In genomic region chr12:121657305-121658008, GRCh38 we compare ENCODE assay signal across 2 cellular contexts.
TF ChIP-seq lines count a peak whose summit lies in the region.

No MANE protein-coding gene starts in this region.

TF ChIP-seq in WTC11, 78 proteins besides CTCF, POLR2A, EP300 and RAD21:
- no peak for TF ChIP-seq ZSCAN18 (CRISPR knock-in tag; IDR thresholded peaks at IDR 0.05)
- TF ChIP-seq ZNF263 (CRISPR knock-in tag; IDR thresholded peaks at IDR 0.05; ENCODE audit: low read depth), result no peak
- TF ChIP-seq ZNF396 (CRISPR knock-in tag; IDR thresholded peaks at IDR 0.05; ENCODE audit: borderline replicate concordance), result no peak
- TF ChIP-seq TP53 (CRISPR knock-in tag; IDR thresholded peaks at IDR 0.05), result no peak
- no peak for TF ChIP-seq E2F5 (CRISPR knock-in tag; IDR thresholded peaks at IDR 0.05)
- no peak for TF ChIP-seq GTF2I (CRISPR knock-in tag; conservative IDR thresholded peaks at IDR 0.05)
- TF ChIP-seq FOXK1 (CRISPR knock-in tag; IDR thresholded peaks at IDR 0.05), result no peak
- TF ChIP-seq GABPB1 (CRISPR knock-in tag; IDR thresholded peaks at IDR 0.05), result no peak
- no peak for TF ChIP-seq NR1H2 (CRISPR knock-in tag; IDR thresholded peaks at IDR 0.05)
- TF ChIP-seq GRHL2 (CRISPR knock-in tag; IDR thresholded peaks at IDR 0.05; ENCODE audit: insufficient replicate concordance, severe bottlenecking), result no peak

TF ChIP-seq in H1, 55 proteins besides CTCF, POLR2A, EP300 and RAD21:
- TF ChIP-seq RBBP5 (IDR thresholded peaks at IDR 0.05; ENCODE audit: borderline replicate concordance, low read depth, low read length), result no peak
- TF ChIP-seq KDM1A (IDR thresholded peaks at IDR 0.05; ENCODE audit: borderline replicate concordance, low read length), result no peak
- TF ChIP-seq ASH2L (IDR thresholded peaks at IDR 0.05; ENCODE audit: low read length), result no peak
- no peak for TF ChIP-seq POU5F1 (IDR thresholded peaks at IDR 0.05; ENCODE audit: low read depth, low read length)
- TF ChIP-seq SIX5 (IDR thresholded peaks at IDR 0.05; ENCODE audit: low read depth, low read length), result no peak
- no peak for TF ChIP-seq MAFK (IDR thresholded peaks at IDR 0.05; ENCODE audit: low read depth, low read length)
- TF ChIP-seq EZH2 (IDR thresholded peaks at IDR 0.05; ENCODE audit: low read depth, low read length, severe bottlenecking), result no peak
- TF ChIP-seq BCL11A (IDR thresholded peaks at IDR 0.05; ENCODE audit: low read depth in 2 of 2, low read length in 2 of 2), result no peak
- TF ChIP-seq JUN (IDR thresholded peaks at IDR 0.05; ENCODE audit: low read depth, low read length), result no peak
- no peak for TF ChIP-seq PHF8 (conservative IDR thresholded peaks at IDR 0.05; ENCODE audit: low read depth, low read length)
- no peak for TF ChIP-seq CHD7 (IDR thresholded peaks at IDR 0.05; ENCODE audit: insufficient replicate concordance, low read length)
- no peak for TF ChIP-seq BRCA1 (IDR thresholded peaks at IDR 0.05; ENCODE audit: low read depth, low read length)
- TF ChIP-seq GTF2F1 (IDR thresholded peaks at IDR 0.05; ENCODE audit: borderline replicate concordance, low read depth, low read length), result no peak
- no peak for TF ChIP-seq SRF (IDR thresholded peaks at IDR 0.05; ENCODE audit: low read depth, low read length)
- TF ChIP-seq CTBP2 (IDR thresholded peaks at IDR 0.05; ENCODE audit: borderline replicate concordance, insufficient read depth, insufficient read length, low read length), result no peak
- TF ChIP-seq SUZ12 (IDR thresholded peaks at IDR 0.05; ENCODE audit: low read length), result no peak
- TF ChIP-seq ATF3 (IDR thresholded peaks at IDR 0.05; ENCODE audit: insufficient read depth, low read depth, low read length), result no peak
- no peak for TF ChIP-seq USF2 (IDR thresholded peaks at IDR 0.05; ENCODE audit: low read length)
TF ChIP-seq in H1: peak in this region for 0.
